Comparison of ENCODE assay signal across 29 cellular contexts in the genomic region with DNA sequence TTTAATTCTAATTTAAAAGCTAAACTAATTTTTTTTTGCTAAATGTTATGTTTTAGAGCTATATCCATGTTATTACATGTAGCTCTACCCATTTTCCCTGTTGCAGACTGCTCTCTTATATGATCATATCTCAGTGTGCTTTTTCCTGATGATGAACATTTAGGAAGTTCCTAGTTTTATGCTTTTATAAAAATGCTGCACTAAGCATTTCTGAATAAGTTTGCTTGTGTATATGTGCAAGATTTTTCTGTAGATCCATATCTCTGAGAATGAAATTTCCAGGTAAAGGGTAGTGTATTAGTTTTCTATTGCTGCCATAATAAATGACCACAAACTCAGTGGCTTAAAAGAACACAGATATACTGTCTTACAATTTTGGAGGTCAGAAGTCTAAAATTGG.
"Had no signal": no experiment of that assay in that cellular context is flagged by ENCODE, and none has a peak within 500 bp of the region (broad histone marks: within the 10 kb centered on the region; RNA-seq: fewer than 3 reads in every experiment).

No MANE protein-coding gene starts in this region.

- H3K36me3 Mint-ChIP-seq: mesothelial cell of epicardium, naive B cell had no signal

- H3K27me3 ChIP-seq: dorsolateral prefrontal cortex, esophagus squamous epithelium, gastrocnemius medialis, heart right ventricle, left lung had no signal

- H3K27ac Mint-ChIP-seq: effector memory CD8-positive, alpha-beta T cell; endodermal cell; mesothelial cell of epicardium; naive B cell had no signal

- H3K4me1 ChIP-seq: esophagus squamous epithelium, gastrocnemius medialis, left lung, lower lobe of right lung had no signal

- H3K27me3 Mint-ChIP-seq: effector memory CD8-positive, alpha-beta T cell; naive B cell had no signal

- H3K27ac ChIP-seq: coronary artery, dorsolateral prefrontal cortex, epithelial cell of prostate, esophagus squamous epithelium, gastrocnemius medialis, heart right ventricle, left lung, lower lobe of right lung had no signal

- H3K4me1 Mint-ChIP-seq: endodermal cell, naive B cell had no signal

- DNase-seq: dermis blood vessel endothelial cell; dorsolateral prefrontal cortex; effector CD4-positive, alpha-beta T cell; effector memory CD8-positive, alpha-beta T cell; endodermal cell; erythroblast; esophagus squamous epithelium; foreskin fibroblast; foreskin melanocyte; gastrocnemius medialis; glutamatergic neuron; head of caudate nucleus; heart right ventricle; hippocampal formation; left cardiac atrium; left lung; left ventricle myocardium superior; lower lobe of right lung; mesenchymal stem cell; mucosa of descending colon; naive B cell had no signal

- ATAC-seq: effector memory CD8-positive, alpha-beta T cell; esophagus mucosa; gastrocnemius medialis; heart right ventricle; left cardiac atrium; left lung; left ventricle myocardium superior; lower lobe of right lung; mucosa of descending colon had no signal

- H3K4me3 ChIP-seq: coronary artery, dorsolateral prefrontal cortex, esophagus squamous epithelium, gastrocnemius medialis, heart right ventricle, left lung, lower lobe of right lung, mucosa of descending colon had no signal

- FAIRE-seq: colon, endometrium, islet of Langerhans, keratinocyte had no signal

- H3K9me3 ChIP-seq: esophagus squamous epithelium, gastrocnemius medialis, heart right ventricle, left lung, lower lobe of right lung, mucosa of descending colon had no signal

- H3K4me3 Mint-ChIP-seq: effector memory CD8-positive, alpha-beta T cell; endodermal cell; mesothelial cell of epicardium; naive B cell had no signal

- H3K9me3 Mint-ChIP-seq: effector memory CD8-positive, alpha-beta T cell; endodermal cell; mesothelial cell of epicardium had no signal

- H3K36me3 ChIP-seq: esophagus squamous epithelium, gastrocnemius medialis, heart right ventricle, left lung, lower lobe of right lung had no signal
